8 cellular contexts compared by ENCODE assay signal in genomic region chr12:107092669-107093546, GRCh38. TPM values are rescaled to one million over a fixed set of nuclear protein-coding genes. Genes with fewer than 3 reads are reported as not detected.
DNase-seq lines count a peak whose midpoint lies in the region; ATAC-seq, FAIRE-seq and TF ChIP-seq lines count a peak whose summit lies in the region.

No MANE protein-coding gene starts in this region.

- peak overlapping the region; percentile 99 for H3K27ac ChIP-seq in H1 (ENCODE audit: low read depth, low read length)
- H3K27ac ChIP-seq in mucosa of rectum (ENCODE audit: low read depth in 2 of 2, low read length in 2 of 2), result peak overlapping the region; percentile 95 to 97

- H4K5ac ChIP-seq in H1 (ENCODE audit: insufficient read length, low read depth, low read length), result peak overlapping the region; percentile 26

- peak overlapping the region; percentile 98; the same call in 1 of the 2 replicates for H2BK5ac ChIP-seq in H1 (ENCODE audit: low read depth, low read length)

- TF ChIP-seq POLR2A in H1 (IDR thresholded peaks at IDR 0.05; ENCODE audit: control extremely low read depth in 1 of 2, low read depth in 2 of 2, low read length in 2 of 2), result peak in 1 of 2 experiments; percentile 87; a peak in 2 of 3 replicates

- H3K56ac ChIP-seq in H1 (replicated peaks; ENCODE audit: insufficient read length, low read depth, low read length), result no peak overlapping the region

- H3K79me2 ChIP-seq in H1 (ENCODE audit: control insufficient read depth in 1 of 2, insufficient read depth in 2 of 2, low read length in 2 of 2), result peaks cover 4 to 40% of the 10 kb centered on the region in 2 experiments; a peak in 2 of 4 replicates

- peak overlapping the region; percentile 100 for H3K9ac ChIP-seq in ES-I3 (ENCODE audit: low read depth, low read length)
- H3K9ac ChIP-seq in H1 (replicated peaks in 1 of 4; ENCODE audit: extremely low read depth in 1 of 4, low read depth in 3 of 4, low read length in 3 of 4), result peak overlapping the region; percentile 74 to 98 (median 89)
- H3K9ac ChIP-seq in mucosa of rectum (ENCODE audit: low read depth in 1 of 2, low read length in 2 of 2), result peak overlapping the region; percentile 83 to 87

- H3K9me3 ChIP-seq in ES-I3 (ENCODE audit: control insufficient read depth, insufficient read depth, low read length), result peaks cover 2% of the 10 kb centered on the region; the same call in 1 of the 2 replicates
- peaks cover 5 to 7% of the 10 kb centered on the region in 2 experiments; a peak in 3 of 4 replicates for H3K9me3 ChIP-seq in H1 (ENCODE audit: insufficient read depth in 2 of 2, low read depth in 1 of 2, low read length in 1 of 2)
- H3K9me3 ChIP-seq in mucosa of rectum (ENCODE audit: control insufficient read depth in 2 of 2, low read length in 2 of 2), result no peaks in the 10 kb centered on the region

- H3K14ac ChIP-seq in H1 (ENCODE audit: insufficient read length), result no peak overlapping the region

- no peak overlapping the region for H2AK5ac ChIP-seq in H1 (ENCODE audit: low read depth, low read length)

- peak overlapping the region; percentile 94 for H4K8ac ChIP-seq in H1 (ENCODE audit: extremely low read depth, insufficient read depth, low read length)

- TF ChIP-seq EP300 in H1 (IDR thresholded peaks at IDR 0.05; ENCODE audit: borderline replicate concordance in 1 of 2, low read depth in 2 of 2, low read length in 2 of 2), result no peak

- CTCF ChIA-PET in H1 (lab: Charles Lee; ENCODE audit: partially characterized antibody), result interaction anchor here (0.8 to 8.3 kb wide), 11 partner anchors 10 to 534 kb away, joined by 3 to 67 read pairs (median 3); no protein-coding TSS in a partner anchor

- 1% methylated on average over 50 of the region's 83 CpGs; no CpG with 5 or more reads in 1 of the 2 experiments for WGBS in H1 (ENCODE audit: extremely low coverage in 1 of 2, insufficient coverage in 1 of 2, insufficient read length in 1 of 2, insufficient replicate concordance in 2 of 2, low coverage in 1 of 2, low lambda C conversion rate in 2 of 2, missing lambda C conversion rate in 1 of 2), 2 experiments

- no peak for FAIRE-seq in H1 (lab: Jason Lieb, UNC)

- H3K4me1 ChIP-seq in ES-I3 (ENCODE audit: insufficient read depth, low read length) (no peaks in the 10 kb centered on the region), H1 (replicated peaks in 1 of 4; ENCODE audit: control insufficient read depth in 3 of 4, insufficient read depth in 4 of 4, low read length in 3 of 4) (peaks cover 0 to 3% (median 0%) of the 10 kb centered on the region in 4 experiments; a peak in 4 of 7 replicates), mucosa of rectum (ENCODE audit: control insufficient read depth in 2 of 2, insufficient read depth in 2 of 2, low read length in 2 of 2) (peaks cover 15 to 21% of the 10 kb centered on the region in 2 donors)

- peak overlapping the region; percentile 75 to 92 for H3K4me2 ChIP-seq in H1 (ENCODE audit: insufficient read depth in 1 of 2, low read depth in 2 of 2, low read length in 2 of 2)

- TF ChIP-seq RAD21 in H1 (IDR thresholded peaks at IDR 0.05 in 1 of 2, conservative IDR thresholded peaks at IDR 0.05 in 1 of 2; ENCODE audit: low read depth in 2 of 2, low read length in 2 of 2), result no peak

- H3K4me3 ChIP-seq in H1 (ENCODE audit: extremely low read depth in 1 of 4, insufficient read depth in 2 of 4, low read depth in 3 of 4, low read length in 4 of 4), result peak overlapping the region; percentile 89 to 98 (median 96)
- H3K4me3 ChIP-seq in mucosa of rectum (ENCODE audit: low read length in 2 of 2), result peak overlapping the region; percentile 92 to 94

- no peak overlapping the region for H2BK120ac ChIP-seq in H1 (replicated peaks; ENCODE audit: low read depth, low read length)

- no peak overlapping the region for H2BK15ac ChIP-seq in H1 (ENCODE audit: low read length)

- H2BK20ac ChIP-seq in H1 (ENCODE audit: low read length), result no peak overlapping the region

- no peak overlapping the region for H4K91ac ChIP-seq in H1 (replicated peaks; ENCODE audit: insufficient read length, low read length)

- H4K20me1 ChIP-seq in H1 (replicated peaks in 1 of 2; ENCODE audit: control insufficient read depth in 1 of 2, insufficient read depth in 2 of 2, low read length in 2 of 2), result no peaks in the 10 kb centered on the region

- H3K36me3 ChIP-seq in ES-I3 (ENCODE audit: insufficient read depth, low read length) (no peaks in the 10 kb centered on the region), H1 (ENCODE audit: control insufficient read depth in 2 of 4, insufficient read depth in 4 of 4, low read length in 3 of 4) (peaks cover 0 to 4% (median 0%) of the 10 kb centered on the region in 4 experiments; a peak in 2 of 8 replicates), mucosa of rectum (ENCODE audit: control insufficient read depth in 2 of 2, insufficient read depth in 2 of 2, low read length in 2 of 2) (no peaks in the 10 kb centered on the region)

- H3K79me1 ChIP-seq in H1 (ENCODE audit: low read depth, low read length), result peaks cover 2% of the 10 kb centered on the region; the same call in 1 of the 2 replicates

- H3K23me2 ChIP-seq in H1 (ENCODE audit: low read depth, low read length), result peaks cover 7% of the 10 kb centered on the region

- H3K27me3 ChIP-seq in H1 (replicated peaks in 1 of 4; ENCODE audit: control insufficient read depth in 3 of 4, extremely low read depth in 1 of 4, insufficient read depth in 3 of 4, low read length in 3 of 4), result no peaks in the 10 kb centered on the region
- no peaks in the 10 kb centered on the region for H3K27me3 ChIP-seq in mucosa of rectum (ENCODE audit: control insufficient read depth in 2 of 2, insufficient read depth in 2 of 2, low read length in 2 of 2)

- H3K18ac ChIP-seq in H1 (ENCODE audit: extremely low read depth, low read length), result no peak overlapping the region; the same call in 1 of the 2 replicates

- ATAC-seq in GM21825 (IDR thresholded peaks at IDR 0.05; ENCODE audit: unreplicated experiment), result peak; percentile 34

- DNase-seq in M059J (ENCODE audit: low read depth) (peak; percentile 58), H1 (ENCODE audit: low read depth in 1 of 2, low spot score in 2 of 2) (no peak), SKM-1 treated with dmso at 0.1 percent for 144 hours (lab: John Stamatoyannopoulos, UW; ENCODE audit: unreplicated experiment) (no peak)
- peak; percentile 68 to 76 for DNase-seq in activated CD4-positive, alpha-beta T cell treated with anti-CD3 and anti-CD28 coated beads, Interleukin-2, amount 50 U/mL, for 48 hours
- DNase-seq in stimulated activated CD8-positive, alpha-beta memory T cell treated with anti-CD3 and anti-CD28 coated beads, Interleukin-4, amount 100 ng/mL, for 48 hours, result peak; percentile 79

- peak overlapping the region; percentile 67 for H2AFZ ChIP-seq in H1 (ENCODE audit: low read length)

- POLR2A ChIA-PET in H1 (lab: Charles Lee; ENCODE audit: partially characterized antibody), result interaction anchor here (1.2 to 1.6 kb wide), 2 partner anchors 12 to 137 kb away, joined by 6 to 7 read pairs; partner anchors contain the start of gene TMEM263

- no peak overlapping the region; the same call in 1 of the 2 replicates for H2BK12ac ChIP-seq in H1 (ENCODE audit: low read depth, low read length)

- H3K4ac ChIP-seq in H1 (replicated peaks; ENCODE audit: insufficient read length, low read depth, low read length), result no peak overlapping the region

- H3K23ac ChIP-seq in H1 (ENCODE audit: insufficient read length), result no peak overlapping the region

- TF ChIP-seq CTCF in H1 (IDR thresholded peaks at IDR 0.05; ENCODE audit: control extremely low read depth in 1 of 3, insufficient read depth in 1 of 3, low read depth in 1 of 3, low read length in 3 of 3), result no peak; a peak in 1 of 4 replicates

TF ChIP-seq in H1, 55 proteins besides CTCF, POLR2A, EP300 and RAD21:
- TF ChIP-seq SIN3A (conservative IDR thresholded peaks at IDR 0.05 in 1 of 2, IDR thresholded peaks at IDR 0.05 in 1 of 2; ENCODE audit: low read depth in 1 of 2, low read length in 2 of 2), result peak; percentile 20 to 67; a peak in 1 of 4 replicates
- TF ChIP-seq YY1 (IDR thresholded peaks at IDR 0.05; ENCODE audit: low read depth, low read length), result 0 out of 2 replicates have a peak, but pooled peaks have one; percentile 9
- peak; percentile 39; the same call in 1 of the 2 replicates for TF ChIP-seq E2F6 (IDR thresholded peaks at IDR 0.05)
- TF ChIP-seq PHF8 (conservative IDR thresholded peaks at IDR 0.05; ENCODE audit: low read depth, low read length), result peak; percentile 83
- TF ChIP-seq KDM5A (IDR thresholded peaks at IDR 0.05; ENCODE audit: low read length), result no peak
- no peak for TF ChIP-seq SIX5 (IDR thresholded peaks at IDR 0.05; ENCODE audit: low read depth, low read length)
- peak; percentile 94 for TF ChIP-seq KDM4A (IDR thresholded peaks at IDR 0.05; ENCODE audit: low read depth, low read length, severe bottlenecking)
- peak; percentile 84 for TF ChIP-seq POLR2AphosphoS5 (IDR thresholded peaks at IDR 0.05; ENCODE audit: low read depth, low read length)
TF ChIP-seq in H1: peak in this region for 6.

RNA-seq across cellular contexts. Expression of gene CRY1, which starts 0.4 kb away (rescaled TPM):
- 16.1 and 16.2 TPM in 2 replicates for total RNA-seq in M059J (2014; rRNA removed; shearing (Covaris generic))
- 25.1 TPM in 2 replicates for total RNA-seq in H1 (2021; fragmentation: NEBNext Ultra II Directional; extraction: Animal tissue kit (Norgen Biotek cat#: 25700))
- 13.6 and 20.4 TPM in 2 replicates for polyA plus RNA-seq in H1 (2011; rRNA removed)
- polyA plus RNA-seq in H1 (2011; cell fraction: cytosol; rRNA removed), result 9.9 TPM
- 13.8 TPM for polyA plus RNA-seq in H1 (2011; cell fraction: nucleus; rRNA removed)
- 10.0 to 10.6 TPM (median 10.3 TPM) in 4 replicates for polyA plus RNA-seq in H1 (2012, experiment 1 of 2)
- polyA plus RNA-seq in H1 (2012, experiment 2 of 2), result 2.0 TPM
- polyA plus RNA-seq in H1 (2013, experiment 1 of 2), result 15.1 TPM
- 14.4 TPM for polyA plus RNA-seq in H1 (2013, experiment 2 of 2)
- 8.5 and 9.7 TPM in 2 replicates for polyA minus RNA-seq in H1 (2011; rRNA and poly(A)+ RNA removed)
- polyA minus RNA-seq in H1 (2011; cell fraction: cytosol; rRNA and poly(A)+ RNA removed), result 12.1 TPM
- 21.3 TPM for polyA minus RNA-seq in H1 (2011; cell fraction: nucleus; rRNA and poly(A)+ RNA removed)

Comparison
In these comparisons a context has a peak if more than half of its experiments do, and no peak if none do; other contexts are left out.
1. DNase-seq: peak in M059J (single experiment), activated CD4-positive, alpha-beta T cell treated with anti-CD3 and anti-CD28 coated beads, Interleukin-2, amount 50 U/mL, for 48 hours (2 of 2) and stimulated activated CD8-positive, alpha-beta memory T cell treated with anti-CD3 and anti-CD28 coated beads, Interleukin-4, amount 100 ng/mL, for 48 hours (single experiment); none in H1 (0 of 2) and SKM-1 treated with dmso at 0.1 percent for 144 hours (single experiment).
2. Peak in every context shown above with its lines, with median percentiles within 50 percentile points of each other: H3K9ac ChIP-seq.